In the genomic region with DNA sequence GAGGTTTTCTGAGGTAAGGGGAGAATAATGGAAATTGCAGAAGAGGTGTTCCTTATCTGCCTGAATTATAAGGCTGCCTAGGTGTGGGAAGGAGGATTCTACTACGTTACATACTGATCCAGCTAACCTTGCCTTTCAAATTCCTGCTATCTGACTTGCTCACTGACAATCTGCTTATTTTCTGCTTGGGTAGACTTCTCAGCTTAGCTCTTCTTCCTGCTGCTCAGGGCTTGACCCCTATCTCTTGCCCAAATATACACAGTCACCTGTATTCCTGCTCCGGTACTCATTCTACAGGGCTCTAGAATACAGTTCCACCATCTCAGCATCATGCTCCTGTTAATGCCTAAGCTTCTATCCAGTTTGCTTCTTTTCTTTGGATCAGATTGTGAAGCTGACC, we compare ENCODE assay signal across 1 cellular context.
TF ChIP-seq lines count a peak whose summit lies in the region.

No MANE protein-coding gene starts in this region.

TF ChIP-seq in GM23338, 12 proteins besides CTCF, POLR2A, EP300 and RAD21 (continued from another document):
- TF ChIP-seq, protein P1, sequence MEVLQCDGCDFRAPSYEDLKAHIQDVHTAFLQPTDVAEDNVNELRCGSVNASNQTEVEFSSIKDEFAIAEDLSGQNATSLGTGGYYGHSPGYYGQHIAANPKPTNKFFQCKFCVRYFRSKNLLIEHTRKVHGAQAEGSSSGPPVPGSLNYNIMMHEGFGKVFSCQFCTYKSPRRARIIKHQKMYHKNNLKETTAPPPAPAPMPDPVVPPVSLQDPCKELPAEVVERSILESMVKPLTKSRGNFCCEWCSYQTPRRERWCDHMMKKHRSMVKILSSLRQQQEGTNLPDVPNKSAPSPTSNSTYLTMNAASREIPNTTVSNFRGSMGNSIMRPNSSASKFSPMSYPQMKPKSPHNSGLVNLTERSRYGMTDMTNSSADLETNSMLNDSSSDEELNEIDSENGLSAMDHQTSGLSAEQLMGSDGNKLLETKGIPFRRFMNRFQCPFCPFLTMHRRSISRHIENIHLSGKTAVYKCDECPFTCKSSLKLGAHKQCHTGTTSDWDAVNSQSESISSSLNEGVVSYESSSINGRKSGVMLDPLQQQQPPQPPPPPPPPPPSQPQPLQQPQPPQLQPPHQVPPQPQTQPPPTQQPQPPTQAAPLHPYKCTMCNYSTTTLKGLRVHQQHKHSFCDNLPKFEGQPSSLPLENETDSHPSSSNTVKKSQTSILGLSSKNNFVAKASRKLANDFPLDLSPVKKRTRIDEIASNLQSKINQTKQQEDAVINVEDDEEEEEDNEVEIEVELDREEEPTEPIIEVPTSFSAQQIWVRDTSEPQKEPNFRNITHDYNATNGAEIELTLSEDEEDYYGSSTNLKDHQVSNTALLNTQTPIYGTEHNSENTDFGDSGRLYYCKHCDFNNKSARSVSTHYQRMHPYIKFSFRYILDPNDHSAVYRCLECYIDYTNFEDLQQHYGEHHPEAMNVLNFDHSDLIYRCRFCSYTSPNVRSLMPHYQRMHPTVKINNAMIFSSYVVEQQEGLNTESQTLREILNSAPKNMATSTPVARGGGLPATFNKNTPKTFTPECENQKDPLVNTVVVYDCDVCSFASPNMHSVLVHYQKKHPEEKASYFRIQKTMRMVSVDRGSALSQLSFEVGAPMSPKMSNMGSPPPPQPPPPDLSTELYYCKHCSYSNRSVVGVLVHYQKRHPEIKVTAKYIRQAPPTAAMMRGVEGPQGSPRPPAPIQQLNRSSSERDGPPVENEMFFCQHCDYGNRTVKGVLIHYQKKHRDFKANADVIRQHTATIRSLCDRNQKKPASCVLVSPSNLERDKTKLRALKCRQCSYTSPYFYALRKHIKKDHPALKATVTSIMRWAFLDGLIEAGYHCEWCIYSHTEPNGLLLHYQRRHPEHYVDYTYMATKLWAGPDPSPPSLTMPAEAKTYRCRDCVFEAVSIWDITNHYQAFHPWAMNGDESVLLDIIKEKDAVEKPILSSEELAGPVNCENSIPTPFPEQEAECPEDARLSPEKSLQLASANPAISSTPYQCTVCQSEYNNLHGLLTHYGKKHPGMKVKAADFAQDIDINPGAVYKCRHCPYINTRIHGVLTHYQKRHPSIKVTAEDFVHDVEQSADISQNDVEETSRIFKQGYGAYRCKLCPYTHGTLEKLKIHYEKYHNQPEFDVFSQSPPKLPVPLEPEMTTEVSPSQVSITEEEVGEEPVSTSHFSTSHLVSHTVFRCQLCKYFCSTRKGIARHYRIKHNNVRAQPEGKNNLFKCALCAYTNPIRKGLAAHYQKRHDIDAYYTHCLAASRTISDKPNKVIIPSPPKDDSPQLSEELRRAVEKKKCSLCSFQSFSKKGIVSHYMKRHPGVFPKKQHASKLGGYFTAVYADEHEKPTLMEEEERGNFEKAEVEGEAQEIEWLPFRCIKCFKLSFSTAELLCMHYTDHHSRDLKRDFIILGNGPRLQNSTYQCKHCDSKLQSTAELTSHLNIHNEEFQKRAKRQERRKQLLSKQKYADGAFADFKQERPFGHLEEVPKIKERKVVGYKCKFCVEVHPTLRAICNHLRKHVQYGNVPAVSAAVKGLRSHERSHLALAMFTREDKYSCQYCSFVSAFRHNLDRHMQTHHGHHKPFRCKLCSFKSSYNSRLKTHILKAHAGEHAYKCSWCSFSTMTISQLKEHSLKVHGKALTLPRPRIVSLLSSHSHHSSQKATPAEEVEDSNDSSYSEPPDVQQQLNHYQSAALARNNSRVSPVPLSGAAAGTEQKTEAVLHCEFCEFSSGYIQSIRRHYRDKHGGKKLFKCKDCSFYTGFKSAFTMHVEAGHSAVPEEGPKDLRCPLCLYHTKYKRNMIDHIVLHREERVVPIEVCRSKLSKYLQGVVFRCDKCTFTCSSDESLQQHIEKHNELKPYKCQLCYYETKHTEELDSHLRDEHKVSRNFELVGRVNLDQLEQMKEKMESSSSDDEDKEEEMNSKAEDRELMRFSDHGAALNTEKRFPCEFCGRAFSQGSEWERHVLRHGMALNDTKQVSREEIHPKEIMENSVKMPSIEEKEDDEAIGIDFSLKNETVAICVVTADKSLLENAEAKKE (CRISPR knock-in tag; IDR thresholded peaks at IDR 0.05): no peak
- TF ChIP-seq REST (IDR thresholded peaks at IDR 0.05; ENCODE audit: unreplicated experiment) (no peak), NANOG (IDR thresholded peaks at IDR 0.05; ENCODE audit: borderline replicate concordance) (no peak), POLR2AphosphoS5 (IDR thresholded peaks at IDR 0.05; ENCODE audit: low read depth) (no peak), CREB1 (CRISPR knock-in tag; IDR thresholded peaks at IDR 0.05; ENCODE audit: low read depth) (no peak), EZH2 (IDR thresholded peaks at IDR 0.05; ENCODE audit: low read depth, unreplicated experiment) (no peak)
